Comparison of ENCODE assay signal across 1 cellular context in the genomic region with DNA sequence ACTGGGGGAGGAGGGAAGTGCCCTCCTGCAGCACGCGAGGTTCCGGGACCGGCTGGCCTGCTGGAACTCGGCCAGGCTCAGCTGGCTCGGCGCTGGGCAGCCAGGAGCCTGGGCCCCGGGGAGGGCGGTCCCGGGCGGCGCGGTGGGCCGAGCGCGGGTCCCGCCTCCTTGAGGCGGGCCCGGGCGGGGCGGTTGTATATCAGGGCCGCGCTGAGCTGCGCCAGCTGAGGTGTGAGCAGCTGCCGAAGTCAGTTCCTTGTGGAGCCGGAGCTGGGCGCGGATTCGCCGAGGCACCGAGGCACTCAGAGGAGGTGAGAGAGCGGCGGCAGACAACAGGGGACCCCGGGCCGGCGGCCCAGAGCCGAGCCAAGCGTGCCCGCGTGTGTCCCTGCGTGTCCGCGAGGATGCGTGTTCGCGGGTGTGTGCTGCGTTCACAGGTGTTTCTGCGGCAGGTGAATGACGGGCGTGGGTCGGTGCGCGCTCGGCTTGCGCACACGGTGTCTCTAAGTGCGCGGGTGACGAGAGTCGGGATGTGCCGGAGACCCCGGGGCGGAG.
TF ChIP-seq lines count a peak whose summit lies in the region.

A gene (plus strand): TSS at position 227 of the 555 bp plus-strand sequence. CDS start 5,388 bp downstream, outside the sequence.

TF ChIP-seq in GM12878, 131 proteins besides CTCF, POLR2A, EP300 and RAD21 (continued from another document and continues in another):
- TF ChIP-seq, protein P1, sequence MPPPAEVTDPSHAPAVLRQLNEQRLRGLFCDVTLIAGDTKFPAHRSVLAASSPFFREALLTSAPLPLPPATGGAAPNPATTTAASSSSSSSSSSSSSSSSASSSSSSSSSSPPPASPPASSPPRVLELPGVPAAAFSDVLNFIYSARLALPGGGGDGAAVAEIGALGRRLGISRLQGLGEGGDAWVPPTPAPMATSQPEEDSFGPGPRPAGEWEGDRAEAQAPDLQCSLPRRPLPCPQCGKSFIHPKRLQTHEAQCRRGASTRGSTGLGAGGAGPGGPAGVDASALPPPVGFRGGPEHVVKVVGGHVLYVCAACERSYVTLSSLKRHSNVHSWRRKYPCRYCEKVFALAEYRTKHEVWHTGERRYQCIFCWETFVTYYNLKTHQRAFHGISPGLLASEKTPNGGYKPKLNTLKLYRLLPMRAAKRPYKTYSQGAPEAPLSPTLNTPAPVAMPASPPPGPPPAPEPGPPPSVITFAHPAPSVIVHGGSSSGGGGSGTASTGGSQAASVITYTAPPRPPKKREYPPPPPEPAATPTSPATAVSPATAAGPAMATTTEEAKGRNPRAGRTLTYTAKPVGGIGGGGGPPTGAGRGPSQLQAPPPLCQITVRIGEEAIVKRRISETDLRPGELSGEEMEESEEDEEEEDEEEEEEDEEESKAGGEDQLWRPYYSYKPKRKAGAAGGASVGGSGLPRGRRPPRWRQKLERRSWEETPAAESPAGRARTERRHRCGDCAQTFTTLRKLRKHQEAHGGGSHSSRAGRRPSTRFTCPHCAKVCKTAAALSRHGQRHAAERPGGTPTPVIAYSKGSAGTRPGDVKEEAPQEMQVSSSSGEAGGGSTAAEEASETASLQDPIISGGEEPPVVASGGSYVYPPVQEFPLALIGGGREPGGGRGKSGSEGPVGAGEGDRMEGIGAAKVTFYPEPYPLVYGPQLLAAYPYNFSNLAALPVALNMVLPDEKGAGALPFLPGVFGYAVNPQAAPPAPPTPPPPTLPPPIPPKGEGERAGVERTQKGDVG (CRISPR knock-in tag; IDR thresholded peaks at IDR 0.05), result no peak
- TF ChIP-seq, protein P2, sequence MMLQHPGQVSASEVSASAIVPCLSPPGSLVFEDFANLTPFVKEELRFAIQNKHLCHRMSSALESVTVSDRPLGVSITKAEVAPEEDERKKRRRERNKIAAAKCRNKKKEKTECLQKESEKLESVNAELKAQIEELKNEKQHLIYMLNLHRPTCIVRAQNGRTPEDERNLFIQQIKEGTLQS (IDR thresholded peaks at IDR 0.05; ENCODE audit: borderline replicate concordance, extremely low read depth, low read depth, low read length), result no peak
- TF ChIP-seq, protein P3, sequence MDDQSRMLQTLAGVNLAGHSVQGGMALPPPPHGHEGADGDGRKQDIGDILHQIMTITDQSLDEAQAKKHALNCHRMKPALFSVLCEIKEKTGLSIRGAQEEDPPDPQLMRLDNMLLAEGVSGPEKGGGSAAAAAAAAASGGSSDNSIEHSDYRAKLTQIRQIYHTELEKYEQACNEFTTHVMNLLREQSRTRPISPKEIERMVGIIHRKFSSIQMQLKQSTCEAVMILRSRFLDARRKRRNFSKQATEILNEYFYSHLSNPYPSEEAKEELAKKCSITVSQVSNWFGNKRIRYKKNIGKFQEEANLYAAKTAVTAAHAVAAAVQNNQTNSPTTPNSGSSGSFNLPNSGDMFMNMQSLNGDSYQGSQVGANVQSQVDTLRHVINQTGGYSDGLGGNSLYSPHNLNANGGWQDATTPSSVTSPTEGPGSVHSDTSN (IDR thresholded peaks at IDR 0.05; ENCODE audit: insufficient replicate concordance, low read depth, low read length), result peak; percentile 54
- TF ChIP-seq IKZF2 (IDR thresholded peaks at IDR 0.05), result peak; percentile 5 to 38; a peak in 1 of 4 replicates
- no peak for TF ChIP-seq ZSCAN29 (IDR thresholded peaks at IDR 0.05)
- TF ChIP-seq TARDBP (IDR thresholded peaks at IDR 0.05; ENCODE audit: borderline replicate concordance), result peak; percentile 16; the same call in 1 of the 2 replicates
- peak; percentile 86 for TF ChIP-seq SIN3A (IDR thresholded peaks at IDR 0.05; ENCODE audit: low read depth, low read length)
- no peak for TF ChIP-seq MYB (IDR thresholded peaks at IDR 0.05; ENCODE audit: borderline replicate concordance, low read depth, low read length)
- TF ChIP-seq JUND (IDR thresholded peaks at IDR 0.05; ENCODE audit: low read depth, low read length), result no peak
- no peak for TF ChIP-seq PAX8 (IDR thresholded peaks at IDR 0.05)
- TF ChIP-seq, protein P4, sequence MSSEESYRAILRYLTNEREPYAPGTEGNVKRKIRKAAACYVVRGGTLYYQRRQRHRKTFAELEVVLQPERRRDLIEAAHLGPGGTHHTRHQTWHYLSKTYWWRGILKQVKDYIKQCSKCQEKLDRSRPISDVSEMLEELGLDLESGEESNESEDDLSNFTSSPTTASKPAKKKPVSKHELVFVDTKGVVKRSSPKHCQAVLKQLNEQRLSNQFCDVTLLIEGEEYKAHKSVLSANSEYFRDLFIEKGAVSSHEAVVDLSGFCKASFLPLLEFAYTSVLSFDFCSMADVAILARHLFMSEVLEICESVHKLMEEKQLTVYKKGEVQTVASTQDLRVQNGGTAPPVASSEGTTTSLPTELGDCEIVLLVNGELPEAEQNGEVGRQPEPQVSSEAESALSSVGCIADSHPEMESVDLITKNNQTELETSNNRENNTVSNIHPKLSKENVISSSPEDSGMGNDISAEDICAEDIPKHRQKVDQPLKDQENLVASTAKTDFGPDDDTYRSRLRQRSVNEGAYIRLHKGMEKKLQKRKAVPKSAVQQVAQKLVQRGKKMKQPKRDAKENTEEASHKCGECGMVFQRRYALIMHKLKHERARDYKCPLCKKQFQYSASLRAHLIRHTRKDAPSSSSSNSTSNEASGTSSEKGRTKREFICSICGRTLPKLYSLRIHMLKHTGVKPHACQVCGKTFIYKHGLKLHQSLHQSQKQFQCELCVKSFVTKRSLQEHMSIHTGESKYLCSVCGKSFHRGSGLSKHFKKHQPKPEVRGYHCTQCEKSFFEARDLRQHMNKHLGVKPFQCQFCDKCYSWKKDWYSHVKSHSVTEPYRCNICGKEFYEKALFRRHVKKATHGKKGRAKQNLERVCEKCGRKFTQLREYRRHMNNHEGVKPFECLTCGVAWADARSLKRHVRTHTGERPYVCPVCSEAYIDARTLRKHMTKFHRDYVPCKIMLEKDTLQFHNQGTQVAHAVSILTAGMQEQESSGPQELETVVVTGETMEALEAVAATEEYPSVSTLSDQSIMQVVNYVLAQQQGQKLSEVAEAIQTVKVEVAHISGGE (CRISPR knock-in tag; IDR thresholded peaks at IDR 0.05), result no peak
- no peak for TF ChIP-seq FOS (IDR thresholded peaks at IDR 0.05; ENCODE audit: borderline replicate concordance, extremely low read depth, insufficient read length)
- TF ChIP-seq HDAC6 (IDR thresholded peaks at IDR 0.05; ENCODE audit: unreplicated experiment), result peak; percentile 52
- TF ChIP-seq CBX5 (IDR thresholded peaks at IDR 0.05; ENCODE audit: low read depth), result no peak
- TF ChIP-seq, protein P5, sequence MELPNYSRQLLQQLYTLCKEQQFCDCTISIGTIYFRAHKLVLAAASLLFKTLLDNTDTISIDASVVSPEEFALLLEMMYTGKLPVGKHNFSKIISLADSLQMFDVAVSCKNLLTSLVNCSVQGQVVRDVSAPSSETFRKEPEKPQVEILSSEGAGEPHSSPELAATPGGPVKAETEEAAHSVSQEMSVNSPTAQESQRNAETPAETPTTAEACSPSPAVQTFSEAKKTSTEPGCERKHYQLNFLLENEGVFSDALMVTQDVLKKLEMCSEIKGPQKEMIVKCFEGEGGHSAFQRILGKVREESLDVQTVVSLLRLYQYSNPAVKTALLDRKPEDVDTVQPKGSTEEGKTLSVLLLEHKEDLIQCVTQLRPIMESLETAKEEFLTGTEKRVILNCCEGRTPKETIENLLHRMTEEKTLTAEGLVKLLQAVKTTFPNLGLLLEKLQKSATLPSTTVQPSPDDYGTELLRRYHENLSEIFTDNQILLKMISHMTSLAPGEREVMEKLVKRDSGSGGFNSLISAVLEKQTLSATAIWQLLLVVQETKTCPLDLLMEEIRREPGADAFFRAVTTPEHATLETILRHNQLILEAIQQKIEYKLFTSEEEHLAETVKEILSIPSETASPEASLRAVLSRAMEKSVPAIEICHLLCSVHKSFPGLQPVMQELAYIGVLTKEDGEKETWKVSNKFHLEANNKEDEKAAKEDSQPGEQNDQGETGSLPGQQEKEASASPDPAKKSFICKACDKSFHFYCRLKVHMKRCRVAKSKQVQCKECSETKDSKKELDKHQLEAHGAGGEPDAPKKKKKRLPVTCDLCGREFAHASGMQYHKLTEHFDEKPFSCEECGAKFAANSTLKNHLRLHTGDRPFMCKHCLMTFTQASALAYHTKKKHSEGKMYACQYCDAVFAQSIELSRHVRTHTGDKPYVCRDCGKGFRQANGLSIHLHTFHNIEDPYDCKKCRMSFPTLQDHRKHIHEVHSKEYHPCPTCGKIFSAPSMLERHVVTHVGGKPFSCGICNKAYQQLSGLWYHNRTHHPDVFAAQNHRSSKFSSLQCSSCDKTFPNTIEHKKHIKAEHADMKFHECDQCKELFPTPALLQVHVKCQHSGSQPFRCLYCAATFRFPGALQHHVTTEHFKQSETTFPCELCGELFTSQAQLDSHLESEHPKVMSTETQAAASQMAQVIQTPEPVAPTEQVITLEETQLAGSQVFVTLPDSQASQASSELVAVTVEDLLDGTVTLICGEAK (IDR thresholded peaks at IDR 0.05; ENCODE audit: borderline replicate concordance), result no peak
- TF ChIP-seq STAT3 (IDR thresholded peaks at IDR 0.05; ENCODE audit: low read depth, low read length), result no peak
- TF ChIP-seq, protein P6, sequence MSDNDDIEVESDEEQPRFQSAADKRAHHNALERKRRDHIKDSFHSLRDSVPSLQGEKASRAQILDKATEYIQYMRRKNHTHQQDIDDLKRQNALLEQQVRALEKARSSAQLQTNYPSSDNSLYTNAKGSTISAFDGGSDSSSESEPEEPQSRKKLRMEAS (IDR thresholded peaks at IDR 0.05; ENCODE audit: low read depth, low read length), result peak; percentile 56
- TF ChIP-seq, protein P7, sequence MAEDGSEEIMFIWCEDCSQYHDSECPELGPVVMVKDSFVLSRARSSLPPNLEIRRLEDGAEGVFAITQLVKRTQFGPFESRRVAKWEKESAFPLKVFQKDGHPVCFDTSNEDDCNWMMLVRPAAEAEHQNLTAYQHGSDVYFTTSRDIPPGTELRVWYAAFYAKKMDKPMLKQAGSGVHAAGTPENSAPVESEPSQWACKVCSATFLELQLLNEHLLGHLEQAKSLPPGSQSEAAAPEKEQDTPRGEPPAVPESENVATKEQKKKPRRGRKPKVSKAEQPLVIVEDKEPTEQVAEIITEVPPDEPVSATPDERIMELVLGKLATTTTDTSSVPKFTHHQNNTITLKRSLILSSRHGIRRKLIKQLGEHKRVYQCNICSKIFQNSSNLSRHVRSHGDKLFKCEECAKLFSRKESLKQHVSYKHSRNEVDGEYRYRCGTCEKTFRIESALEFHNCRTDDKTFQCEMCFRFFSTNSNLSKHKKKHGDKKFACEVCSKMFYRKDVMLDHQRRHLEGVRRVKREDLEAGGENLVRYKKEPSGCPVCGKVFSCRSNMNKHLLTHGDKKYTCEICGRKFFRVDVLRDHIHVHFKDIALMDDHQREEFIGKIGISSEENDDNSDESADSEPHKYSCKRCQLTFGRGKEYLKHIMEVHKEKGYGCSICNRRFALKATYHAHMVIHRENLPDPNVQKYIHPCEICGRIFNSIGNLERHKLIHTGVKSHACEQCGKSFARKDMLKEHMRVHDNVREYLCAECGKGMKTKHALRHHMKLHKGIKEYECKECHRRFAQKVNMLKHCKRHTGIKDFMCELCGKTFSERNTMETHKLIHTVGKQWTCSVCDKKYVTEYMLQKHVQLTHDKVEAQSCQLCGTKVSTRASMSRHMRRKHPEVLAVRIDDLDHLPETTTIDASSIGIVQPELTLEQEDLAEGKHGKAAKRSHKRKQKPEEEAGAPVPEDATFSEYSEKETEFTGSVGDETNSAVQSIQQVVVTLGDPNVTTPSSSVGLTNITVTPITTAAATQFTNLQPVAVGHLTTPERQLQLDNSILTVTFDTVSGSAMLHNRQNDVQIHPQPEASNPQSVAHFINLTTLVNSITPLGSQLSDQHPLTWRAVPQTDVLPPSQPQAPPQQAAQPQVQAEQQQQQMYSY (CRISPR knock-in tag; IDR thresholded peaks at IDR 0.05), result no peak
- TF ChIP-seq, protein P8, sequence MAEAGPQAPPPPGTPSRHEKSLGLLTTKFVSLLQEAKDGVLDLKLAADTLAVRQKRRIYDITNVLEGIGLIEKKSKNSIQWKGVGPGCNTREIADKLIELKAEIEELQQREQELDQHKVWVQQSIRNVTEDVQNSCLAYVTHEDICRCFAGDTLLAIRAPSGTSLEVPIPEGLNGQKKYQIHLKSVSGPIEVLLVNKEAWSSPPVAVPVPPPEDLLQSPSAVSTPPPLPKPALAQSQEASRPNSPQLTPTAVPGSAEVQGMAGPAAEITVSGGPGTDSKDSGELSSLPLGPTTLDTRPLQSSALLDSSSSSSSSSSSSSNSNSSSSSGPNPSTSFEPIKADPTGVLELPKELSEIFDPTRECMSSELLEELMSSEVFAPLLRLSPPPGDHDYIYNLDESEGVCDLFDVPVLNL (IDR thresholded peaks at IDR 0.05; ENCODE audit: low read depth, low read length), result 0 out of 2 replicates have a peak, but pooled peaks have one; percentile 8
- TF ChIP-seq NR2C1 (IDR thresholded peaks at IDR 0.05), result no peak
- TF ChIP-seq, protein P9, sequence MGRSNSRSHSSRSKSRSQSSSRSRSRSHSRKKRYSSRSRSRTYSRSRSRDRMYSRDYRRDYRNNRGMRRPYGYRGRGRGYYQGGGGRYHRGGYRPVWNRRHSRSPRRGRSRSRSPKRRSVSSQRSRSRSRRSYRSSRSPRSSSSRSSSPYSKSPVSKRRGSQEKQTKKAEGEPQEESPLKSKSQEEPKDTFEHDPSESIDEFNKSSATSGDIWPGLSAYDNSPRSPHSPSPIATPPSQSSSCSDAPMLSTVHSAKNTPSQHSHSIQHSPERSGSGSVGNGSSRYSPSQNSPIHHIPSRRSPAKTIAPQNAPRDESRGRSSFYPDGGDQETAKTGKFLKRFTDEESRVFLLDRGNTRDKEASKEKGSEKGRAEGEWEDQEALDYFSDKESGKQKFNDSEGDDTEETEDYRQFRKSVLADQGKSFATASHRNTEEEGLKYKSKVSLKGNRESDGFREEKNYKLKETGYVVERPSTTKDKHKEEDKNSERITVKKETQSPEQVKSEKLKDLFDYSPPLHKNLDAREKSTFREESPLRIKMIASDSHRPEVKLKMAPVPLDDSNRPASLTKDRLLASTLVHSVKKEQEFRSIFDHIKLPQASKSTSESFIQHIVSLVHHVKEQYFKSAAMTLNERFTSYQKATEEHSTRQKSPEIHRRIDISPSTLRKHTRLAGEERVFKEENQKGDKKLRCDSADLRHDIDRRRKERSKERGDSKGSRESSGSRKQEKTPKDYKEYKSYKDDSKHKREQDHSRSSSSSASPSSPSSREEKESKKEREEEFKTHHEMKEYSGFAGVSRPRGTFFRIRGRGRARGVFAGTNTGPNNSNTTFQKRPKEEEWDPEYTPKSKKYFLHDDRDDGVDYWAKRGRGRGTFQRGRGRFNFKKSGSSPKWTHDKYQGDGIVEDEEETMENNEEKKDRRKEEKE (IDR thresholded peaks at IDR 0.05), result no peak
- TF ChIP-seq, protein P10, sequence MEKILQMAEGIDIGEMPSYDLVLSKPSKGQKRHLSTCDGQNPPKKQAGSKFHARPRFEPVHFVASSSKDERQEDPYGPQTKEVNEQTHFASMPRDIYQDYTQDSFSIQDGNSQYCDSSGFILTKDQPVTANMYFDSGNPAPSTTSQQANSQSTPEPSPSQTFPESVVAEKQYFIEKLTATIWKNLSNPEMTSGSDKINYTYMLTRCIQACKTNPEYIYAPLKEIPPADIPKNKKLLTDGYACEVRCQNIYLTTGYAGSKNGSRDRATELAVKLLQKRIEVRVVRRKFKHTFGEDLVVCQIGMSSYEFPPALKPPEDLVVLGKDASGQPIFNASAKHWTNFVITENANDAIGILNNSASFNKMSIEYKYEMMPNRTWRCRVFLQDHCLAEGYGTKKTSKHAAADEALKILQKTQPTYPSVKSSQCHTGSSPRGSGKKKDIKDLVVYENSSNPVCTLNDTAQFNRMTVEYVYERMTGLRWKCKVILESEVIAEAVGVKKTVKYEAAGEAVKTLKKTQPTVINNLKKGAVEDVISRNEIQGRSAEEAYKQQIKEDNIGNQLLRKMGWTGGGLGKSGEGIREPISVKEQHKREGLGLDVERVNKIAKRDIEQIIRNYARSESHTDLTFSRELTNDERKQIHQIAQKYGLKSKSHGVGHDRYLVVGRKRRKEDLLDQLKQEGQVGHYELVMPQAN (conservative IDR thresholded peaks at IDR 0.05), result peak; percentile 92
